Comparison of ENCODE assay signal across 8 cellular contexts in genomic region chr9:72903103-72903502, GRCh38.
"Had no signal": no experiment of that assay in that cellular context is flagged by ENCODE, and none has a peak within 500 bp of the region (broad histone marks: within the 10 kb centered on the region; RNA-seq: fewer than 3 reads in every experiment).

No MANE protein-coding gene starts in this region.

- FAIRE-seq: G401.6, GM12878, GM12891, GM12892, GM18507, GM19239 had no signal

- ATAC-seq: GM12878 had no signal

- DNase-seq: GDM1, GF-D8 had no signal

- H3K4me3 ChIP-seq: GM12878 had no signal
